In genomic region chr19:58554494-58555368, GRCh38 we compare ENCODE assay signal across 8 cellular contexts. TPM values are rescaled to one million over a fixed set of nuclear protein-coding genes. Genes with fewer than 3 reads are reported as not detected.
DNase-seq lines count a peak whose midpoint lies in the region; ATAC-seq and TF ChIP-seq lines count a peak whose summit lies in the region.

Gene CHMP2A (minus strand): TSS chr19:58555105. CDS start chr19:58554212, 893 bp downstream.

- no peaks in the 10 kb centered on the region for H3K9me3 ChIP-seq in esophagus muscularis mucosa
- H3K9me3 ChIP-seq in naive thymus-derived CD4-positive, alpha-beta T cell (ENCODE audit: control insufficient read depth in 2 of 3, low read length in 3 of 3), result no peaks in the 10 kb centered on the region

- peak within 1 kb of the TSS; percentile 94 to 100 (median 98) for H3K27ac ChIP-seq in esophagus muscularis mucosa (replicated peaks in 1 of 4)
- H3K27ac ChIP-seq in naive thymus-derived CD4-positive, alpha-beta T cell (ENCODE audit: low read depth, low read length), result peak within 1 kb of the TSS; percentile 97

- no peaks in the 10 kb centered on the region for H3K9me3 Mint-ChIP-seq in IgD-negative memory B cell
- peaks cover 0 to 4% (median 0%) of the 10 kb centered on the region in 11 donors for H3K9me3 Mint-ChIP-seq in naive thymus-derived CD4-positive, alpha-beta T cell
- H3K9me3 Mint-ChIP-seq in stimulated activated naive B cell treated with anti-CD40 and anti-IgM and Interleukin-4, amounts not matched to agents 10 μg/mL and 1 μg/mL and 100 μg/mL, for 72 hours, result no peaks in the 10 kb centered on the region

- POLR2A ChIA-PET in naive thymus-derived CD4-positive, alpha-beta T cell (lab: Charles Lee), result interaction anchor here (0.6 to 3.3 kb wide), 17 partner anchors 8 to 802 kb away, joined by 3 to 85 read pairs (median 4); partner anchors contain the start of genes MZF1, TRIM28, ZBTB45 and ZNF274

- peak in 1 of 3 experiments; percentile 27 for TF ChIP-seq CTCF in esophagus muscularis mucosa (IDR thresholded peaks at IDR 0.05)

- H3K36me3 Mint-ChIP-seq in IgD-negative memory B cell, result peaks cover 8% of the 10 kb centered on the region
- peaks cover 8 to 47% (median 23%) of the 10 kb centered on the region in 5 donors for H3K36me3 Mint-ChIP-seq in naive thymus-derived CD4-positive, alpha-beta T cell
- H3K36me3 Mint-ChIP-seq in stimulated activated naive B cell treated with anti-CD40 and anti-IgM and Interleukin-4, amounts not matched to agents 10 μg/mL and 1 μg/mL and 100 μg/mL, for 72 hours, result peaks cover 62 to 79% of the 10 kb centered on the region in 2 donors

- H3K4me1 Mint-ChIP-seq in IgD-negative memory B cell, result peaks cover 32 to 38% (median 35%) of the 10 kb centered on the region in 3 donors
- peaks cover 24 to 65% (median 57%) of the 10 kb centered on the region in 7 donors for H3K4me1 Mint-ChIP-seq in naive thymus-derived CD4-positive, alpha-beta T cell
- peaks cover 51 to 82% of the 10 kb centered on the region in 2 donors for H3K4me1 Mint-ChIP-seq in stimulated activated naive B cell treated with anti-CD40 and anti-IgM and Interleukin-4, amounts not matched to agents 10 μg/mL and 1 μg/mL and 100 μg/mL, for 72 hours

- no peaks in the 10 kb centered on the region for H3K27me3 Mint-ChIP-seq in IgD-negative memory B cell
- H3K27me3 Mint-ChIP-seq in naive thymus-derived CD4-positive, alpha-beta T cell, result no peaks in the 10 kb centered on the region
- no peaks in the 10 kb centered on the region for H3K27me3 Mint-ChIP-seq in stimulated activated naive B cell treated with anti-CD40 and anti-IgM and Interleukin-4, amounts not matched to agents 10 μg/mL and 1 μg/mL and 100 μg/mL, for 72 hours

- H3K4me3 ChIP-seq in esophagus muscularis mucosa, result peak within 1 kb of the TSS; percentile 70 to 84 (median 75)
- peak within 1 kb of the TSS; percentile 91 for H3K4me3 ChIP-seq in naive thymus-derived CD4-positive, alpha-beta T cell (ENCODE audit: low read length)

- H3K4me1 ChIP-seq in esophagus muscularis mucosa, result peaks cover 39 to 50% (median 48%) of the 10 kb centered on the region in 4 donors
- peaks cover 34 to 37% of the 10 kb centered on the region in 2 donors for H3K4me1 ChIP-seq in naive thymus-derived CD4-positive, alpha-beta T cell (ENCODE audit: control insufficient read depth in 2 of 2, insufficient read depth in 2 of 2, low read length in 2 of 2)

- peak within 1 kb of the TSS; percentile 99 to 100 (median 99) for H3K27ac Mint-ChIP-seq in IgD-negative memory B cell
- peak within 1 kb of the TSS; percentile 96 to 100 (median 98) for H3K27ac Mint-ChIP-seq in naive thymus-derived CD4-positive, alpha-beta T cell
- peak within 1 kb of the TSS; percentile 98 for H3K27ac Mint-ChIP-seq in stimulated activated naive B cell treated with anti-CD40 and anti-IgM and Interleukin-4, amounts not matched to agents 10 μg/mL and 1 μg/mL and 100 μg/mL, for 72 hours

- peak; percentile 59 for ATAC-seq in naive thymus-derived CD4-positive, alpha-beta T cell
- peak; percentile 48 to 51 for ATAC-seq in stimulated activated naive B cell treated with anti-CD40 and anti-IgM and Interleukin-4, amounts not matched to agents 10 μg/mL and 1 μg/mL and 100 μg/mL, for 72 hours (replicated peaks)

- H3K36me3 ChIP-seq in esophagus muscularis mucosa, result peaks cover 40 to 59% (median 54%) of the 10 kb centered on the region in 4 donors
- H3K36me3 ChIP-seq in naive thymus-derived CD4-positive, alpha-beta T cell (ENCODE audit: control insufficient read depth in 2 of 3, insufficient read depth in 3 of 3, low read length in 3 of 3), result peaks cover 5 to 44% (median 14%) of the 10 kb centered on the region in 3 experiments

- H3K4me3 Mint-ChIP-seq in IgD-negative memory B cell, result peak within 1 kb of the TSS; percentile 93 to 99 (median 95)
- H3K4me3 Mint-ChIP-seq in naive thymus-derived CD4-positive, alpha-beta T cell, result peak within 1 kb of the TSS; percentile 93 to 100 (median 96)
- H3K4me3 Mint-ChIP-seq in stimulated activated naive B cell treated with anti-CD40 and anti-IgM and Interleukin-4, amounts not matched to agents 10 μg/mL and 1 μg/mL and 100 μg/mL, for 72 hours, result peak within 1 kb of the TSS; percentile 96 to 97

- DNase-seq in 8988T (peak; percentile 93), GM19240 (ENCODE audit: insufficient read length, low spot score) (peak; percentile 93), esophagus muscularis mucosa (ENCODE audit: extremely low spot score) (peak; percentile 100), NCI-H1417 (lab: John Stamatoyannopoulos, UW) (no peak)
- peak; percentile 100 for DNase-seq in activated CD8-positive, alpha-beta memory T cell treated with anti-CD3 and anti-CD28 coated beads, Interleukin-2, amount 50 U/mL, for 48 hours
- peak; percentile 92 to 98 (median 93) for DNase-seq in naive thymus-derived CD4-positive, alpha-beta T cell
- DNase-seq in stimulated activated naive B cell treated with anti-CD40 and anti-IgM and Interleukin-4, amounts not matched to agents 10 μg/mL and 1 μg/mL and 100 μg/mL, for 72 hours, result peak; percentile 98

- no peak for TF ChIP-seq EP300 in esophagus muscularis mucosa (IDR thresholded peaks at IDR 0.05)

- CTCF ChIA-PET in naive thymus-derived CD4-positive, alpha-beta T cell (lab: Charles Lee), result interaction anchor here (1.0 to 2.1 kb wide), 3 partner anchors 26 to 55 kb away, joined by 3 to 13 read pairs (median 12); partner anchors contain the start of gene ZBTB45

- intact Hi-C loops in esophagus muscularis mucosa (cut with DNase I), result no loop called here
- intact Hi-C loops in naive thymus-derived CD4-positive, alpha-beta T cell (cut with micrococcal nuclease), result loop anchor here (1.0 kb wide), 2 partner anchors 10 to 35 kb away; partner anchors contain the start of genes TRIM28 (in 2 of the 2) and ZBTB45 (in 2 of the 2)

- WGBS in esophagus muscularis mucosa, result under 1% methylated on average over 25 of the region's 69 CpGs

- TF ChIP-seq POLR2A in esophagus muscularis mucosa (IDR thresholded peaks at IDR 0.05; ENCODE audit: low read depth), result peak; percentile 39

- H3K27me3 ChIP-seq in esophagus muscularis mucosa, result no peaks in the 10 kb centered on the region
- H3K27me3 ChIP-seq in naive thymus-derived CD4-positive, alpha-beta T cell (ENCODE audit: control insufficient read depth in 2 of 2, insufficient read depth in 2 of 2, low read length in 2 of 2), result no peaks in the 10 kb centered on the region

RNA-seq across cellular contexts. Expression of gene CHMP2A, which starts in this region (rescaled TPM):
- polyA plus RNA-seq in IgD-negative memory B cell, result 160 TPM
- 100 to 1,000 TPM; 124 to 145 (median 141) TPM for total RNA-seq in esophagus muscularis mucosa
- total RNA-seq in naive thymus-derived CD4-positive, alpha-beta T cell, result 100 to 1,000 TPM in 1 of 5 experiments, 10 to 100 TPM in 4; 64.3 to 131 (median 71.2) TPM
- polyA plus RNA-seq in naive thymus-derived CD4-positive, alpha-beta T cell, result 100 to 1,000 TPM; 167 to 193 TPM

Comparison
In these comparisons a context has a peak if more than half of its experiments do, and no peak if none do; other contexts are left out.
1. DNase-seq: peak in 8988T (single experiment), GM19240 (single experiment), activated CD8-positive, alpha-beta memory T cell treated with anti-CD3 and anti-CD28 coated beads, Interleukin-2, amount 50 U/mL, for 48 hours (single experiment), esophagus muscularis mucosa (single experiment), naive thymus-derived CD4-positive, alpha-beta T cell (9 of 9) and stimulated activated naive B cell treated with anti-CD40 and anti-IgM and Interleukin-4, amounts not matched to agents 10 μg/mL and 1 μg/mL and 100 μg/mL, for 72 hours (single experiment); none in NCI-H1417 (0 of 3).
2. Peak in every context shown above with its lines, with median percentiles within 50 percentile points of each other: H3K27ac Mint-ChIP-seq and H3K4me3 Mint-ChIP-seq.